2 cellular contexts compared by ENCODE assay signal in genomic region chr12:52238206-52238840, GRCh38.
A peak's percentile ranks its signal among the peaks of the same experiment; 100 is the strongest.
TF ChIP-seq lines count a peak whose summit lies in the region.

No MANE protein-coding gene starts in this region.

TF ChIP-seq in Ishikawa, 13 proteins besides CTCF, POLR2A, EP300 and RAD21:
- no peak for TF ChIP-seq CEBPB (IDR thresholded peaks at IDR 0.05)
- no peak for TF ChIP-seq ZBTB7A (IDR thresholded peaks at IDR 0.05; ENCODE audit: low read depth)
- 0 out of 2 replicates have a peak, but pooled peaks have one; percentile 20 for TF ChIP-seq MAX (IDR thresholded peaks at IDR 0.05)
TF ChIP-seq in Ishikawa: peak in this region for 1.

TF ChIP-seq in H1, 55 proteins besides CTCF, POLR2A, EP300 and RAD21:
- no peak for TF ChIP-seq CHD1 (IDR thresholded peaks at IDR 0.05; ENCODE audit: low read depth, low read length)
- no peak for TF ChIP-seq SUZ12 (IDR thresholded peaks at IDR 0.05; ENCODE audit: low read length)
- no peak for TF ChIP-seq RNF2 (IDR thresholded peaks at IDR 0.05; ENCODE audit: borderline replicate concordance, low read depth, low read length, missing control alignments, poor library complexity, severe bottlenecking)
- no peak for TF ChIP-seq TAF1 (IDR thresholded peaks at IDR 0.05; ENCODE audit: low read depth, low read length)
- TF ChIP-seq SIX5 (IDR thresholded peaks at IDR 0.05; ENCODE audit: low read depth, low read length) = no peak
- no peak for TF ChIP-seq E2F6 (IDR thresholded peaks at IDR 0.05)
- TF ChIP-seq CTBP2 (IDR thresholded peaks at IDR 0.05; ENCODE audit: borderline replicate concordance, insufficient read depth, insufficient read length, low read length) = no peak
- TF ChIP-seq RFX5 (IDR thresholded peaks at IDR 0.05; ENCODE audit: borderline replicate concordance, low read depth, low read length) = no peak
- TF ChIP-seq CBX5 (IDR thresholded peaks at IDR 0.05; ENCODE audit: low read depth, low read length) = no peak
- no peak for TF ChIP-seq HDAC6 (IDR thresholded peaks at IDR 0.05; ENCODE audit: low read depth, low read length)
TF ChIP-seq in H1: peak in this region for 0.
